Comparison of ENCODE assay signal across 3 cellular contexts in genomic region chr3:49220985-49221563, GRCh38.
TF ChIP-seq lines count a peak whose summit lies in the region.

No MANE protein-coding gene starts in this region.

TF ChIP-seq in A549, 52 proteins besides CTCF, POLR2A, EP300 and RAD21:
- TF ChIP-seq MAFK (IDR thresholded peaks at IDR 0.05; ENCODE audit: partially characterized antibody): peak; percentile 92

TF ChIP-seq in IMR-90, 13 proteins besides CTCF, POLR2A, EP300 and RAD21:
- peak; percentile 64 for TF ChIP-seq MAFK (IDR thresholded peaks at IDR 0.05; ENCODE audit: low read depth, low read length)

TF ChIP-seq in K562, 482 proteins besides CTCF, POLR2A, EP300 and RAD21:
- TF ChIP-seq ZNF316 (IDR thresholded peaks at IDR 0.05) (peak; percentile 89), FOS (IDR thresholded peaks at IDR 0.05; ENCODE audit: extremely low read depth, insufficient read length) (peak; percentile 17), ASH1L (IDR thresholded peaks at IDR 0.05; ENCODE audit: borderline replicate concordance, low read depth, partially characterized antibody) (peak; percentile 72), C11orf30 (IDR thresholded peaks at IDR 0.05; ENCODE audit: low read depth) (peak; percentile 68), NFYB (IDR thresholded peaks at IDR 0.05; ENCODE audit: extremely low read depth, insufficient read length) (peak; percentile 64), MAFG (tag; conservative IDR thresholded peaks at IDR 0.05) (peak; percentile 71), RBM25 (IDR thresholded peaks at IDR 0.05; ENCODE audit: low read depth, low read length, severe bottlenecking) (peak; percentile 39)
